In the genomic region with DNA sequence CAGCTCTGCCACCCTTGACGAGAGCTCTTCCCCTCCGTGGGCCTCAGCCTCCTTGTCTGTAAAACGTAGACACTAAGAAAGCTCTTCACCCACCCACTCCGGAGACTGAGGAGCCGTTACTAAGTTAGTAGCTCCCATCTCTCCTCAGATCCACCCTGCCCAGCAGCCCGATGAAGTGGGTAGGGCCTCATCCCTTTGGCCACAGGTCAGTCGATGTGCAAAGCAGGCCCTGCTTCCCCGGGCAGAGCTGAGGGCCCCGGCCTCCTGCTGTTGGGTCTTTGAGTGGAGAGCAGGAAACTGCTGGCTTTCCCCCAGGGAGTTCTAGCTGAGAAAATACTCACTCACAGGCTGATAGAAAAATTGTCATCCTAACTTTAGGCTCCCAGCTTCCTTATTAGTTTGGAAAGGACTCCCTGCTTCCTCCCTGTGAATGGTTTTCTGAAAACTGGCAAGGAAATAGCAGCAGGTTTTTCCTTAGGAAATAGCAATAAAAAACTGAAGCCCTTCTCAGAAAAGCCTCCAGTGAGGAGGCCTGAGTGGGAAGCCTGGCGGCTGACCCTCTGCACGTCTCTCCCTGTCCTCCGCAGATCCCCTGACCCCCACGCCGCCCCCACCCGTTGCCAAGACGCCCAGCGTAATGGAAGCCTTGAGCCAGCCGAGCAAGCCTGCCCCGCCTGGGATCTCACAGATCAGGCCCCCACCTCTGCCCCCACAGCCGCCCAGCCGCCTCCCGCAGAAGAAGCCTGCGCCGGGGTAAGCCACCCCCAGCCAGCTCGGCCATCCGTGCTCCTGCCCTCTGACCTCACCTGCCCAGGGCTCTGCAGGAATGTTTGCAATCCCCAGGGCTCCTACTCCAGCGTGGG, we compare ENCODE assay signal across 12 cellular contexts. TPM values are rescaled to one million over a fixed set of nuclear protein-coding genes. Genes with fewer than 3 reads are reported as not detected.
DNase-seq lines count a peak whose midpoint lies in the region; ATAC-seq and TF ChIP-seq lines count a peak whose summit lies in the region.
"Had no signal": no experiment of that assay in that cellular context is flagged by ENCODE, and none has a peak within 500 bp of the region (broad histone marks: within the 10 kb centered on the region; RNA-seq: fewer than 3 reads in every experiment).

No MANE protein-coding gene starts in this region.

- H3K36me3 ChIP-seq in heart left ventricle: peaks cover 0 to 84% (median 44%) of the 10 kb centered on the region in 9 donors
- no peaks in the 10 kb centered on the region for H3K36me3 ChIP-seq in parathyroid adenoma (ENCODE audit: control insufficient read depth, insufficient read depth, low read length)
- H3K36me3 ChIP-seq in left lung: peaks cover 0 to 25% of the 10 kb centered on the region in 2 donors

- no peak overlapping the region for H3K4me2 ChIP-seq in parathyroid adenoma (ENCODE audit: low read length)
- H3K4me2 ChIP-seq: A549 had no signal

- TF ChIP-seq CTCF in heart left ventricle (IDR thresholded peaks at IDR 0.05) (no peak), parathyroid adenoma (IDR thresholded peaks at IDR 0.05) (no peak), left lung (IDR thresholded peaks at IDR 0.05) (no peak)

- WGBS in heart left ventricle, 4 donors: 53 to 64% (median 58%) methylated on average over 21 to 27 of the region's 27 CpGs

- H2AFZ ChIP-seq in parathyroid adenoma: no peak overlapping the region

- intact Hi-C loops in Right ventricle myocardium inferior (cut with DNase I): no loop called here
- intact Hi-C loops in cardiac septum (cut with DNase I): no loop called here
- intact Hi-C loops in heart left ventricle (cut with DNase I): no loop called here
- intact Hi-C loops in left lung (cut with DNase I): no loop called here

- H3K9me3 ChIP-seq in heart left ventricle (no peaks in the 10 kb centered on the region), parathyroid adenoma (ENCODE audit: control insufficient read depth, low read length) (no peaks in the 10 kb centered on the region), left lung (no peaks in the 10 kb centered on the region)
- H3K9me3 ChIP-seq: A549 had no signal

- no peak overlapping the region for H3K9ac ChIP-seq in parathyroid adenoma

- no peaks in the 10 kb centered on the region for H3K79me2 ChIP-seq in parathyroid adenoma

- H3K4me1 ChIP-seq in heart left ventricle (peaks cover 0 to 22% (median 18%) of the 10 kb centered on the region in 12 donors), parathyroid adenoma (no peaks in the 10 kb centered on the region), left lung (no peaks in the 10 kb centered on the region)

- TF ChIP-seq POLR2A in heart left ventricle (IDR thresholded peaks at IDR 0.05): no peak

- H3K27ac ChIP-seq in heart left ventricle (peak overlapping the region; percentile 0 to 78 (median 63)), parathyroid adenoma (peak overlapping the region; percentile 29), left lung (no peak overlapping the region)

- peak; percentile 61 for ATAC-seq in Right ventricle myocardium inferior
- ATAC-seq in heart left ventricle: peak in 3 of 4 donors; percentile 57 to 66 (median 59)
- ATAC-seq in left lung: no peak
- ATAC-seq: naive thymus-derived CD8-positive, alpha-beta T cell had no signal

- H3K4me3 ChIP-seq in heart left ventricle: no peak overlapping the region
- H3K4me3 ChIP-seq in parathyroid adenoma (ENCODE audit: low read depth, low read length): no peak overlapping the region
- H3K4me3 ChIP-seq in left lung: no peak overlapping the region
- H3K4me3 ChIP-seq: A549, coronary artery had no signal

- DNase-seq in Right ventricle myocardium inferior (ENCODE audit: missing footprints) (no peak), cardiac septum (ENCODE audit: low spot score) (no peak), heart left ventricle (peak in 4 of 5 donors; percentile 46 to 74 (median 56)), left lung (no peak), NCI-H2081 (lab: John Stamatoyannopoulos, UW) (no peak), pons (ENCODE audit: low spot score) (no peak), NCI-H2196 treated with DMSO at 0.1 percent for 48 hours (lab: John Stamatoyannopoulos, UW; ENCODE audit: unreplicated experiment) (no peak)
- DNase-seq: naive thymus-derived CD8-positive, alpha-beta T cell; NCI-H1694 had no signal

- H3K27me3 ChIP-seq in heart left ventricle (no peaks in the 10 kb centered on the region), parathyroid adenoma (ENCODE audit: control insufficient read depth, insufficient read depth, low read length) (no peaks in the 10 kb centered on the region), left lung (no peaks in the 10 kb centered on the region)

RNA-seq across cellular contexts. Expression of gene ITGB1BP1, which starts 30.2 kb away (rescaled TPM):
- total RNA-seq in Right ventricle myocardium inferior: 93.1 TPM
- total RNA-seq in cardiac septum: 160 TPM
- 100 to 1,000 TPM in 6 of 9 donors, 10 to 100 TPM in 3; 26.5 to 163 (median 104) TPM for total RNA-seq in heart left ventricle
- 100 to 1,000 TPM in 1 of 2 donors, 10 to 100 TPM in 1; 85.6 to 165 TPM for polyA plus RNA-seq in heart left ventricle
- total RNA-seq in left lung: 10 to 100 TPM; 74.0 to 82.4 TPM

RNA-seq across cellular contexts. Expression of gene CPSF3, which starts 30.3 kb away (rescaled TPM):
- total RNA-seq in Right ventricle myocardium inferior: 16.5 TPM
- 17.1 TPM for total RNA-seq in cardiac septum
- 10 to 100 TPM; 13.8 to 27.5 (median 18.3) TPM for total RNA-seq in heart left ventricle
- polyA plus RNA-seq in heart left ventricle: 10 to 100 TPM; 12.0 to 21.9 TPM
- 10 to 100 TPM; 25.9 to 30.3 TPM for total RNA-seq in left lung

Comparison
In these comparisons a context has a peak if more than half of its experiments do, and no peak if none do; other contexts are left out.
1. DNase-seq: peak in heart left ventricle (4 of 5); none in Right ventricle myocardium inferior (single experiment), cardiac septum (single experiment), left lung (0 of 2), NCI-H2081 (0 of 2), pons (single experiment) and NCI-H2196 treated with DMSO at 0.1 percent for 48 hours (single experiment).
2. H3K27ac ChIP-seq: peak in heart left ventricle (12 of 12) and parathyroid adenoma (single experiment); none in left lung (0 of 2).